ENCODE assay signal across 23 cellular contexts in genomic region chr11:12001152-12001551, GRCh38.
DNase-seq lines count a peak whose midpoint lies in the region; ATAC-seq lines count a peak whose summit lies in the region.
"Had no signal": no experiment of that assay in that cellular context is flagged by ENCODE, and none has a peak within 500 bp of the region (broad histone marks: within the 10 kb centered on the region; RNA-seq: fewer than 3 reads in every experiment).

No MANE protein-coding gene starts in this region.

- ATAC-seq in HG03025 (IDR thresholded peaks at IDR 0.05; ENCODE audit: low FRiP score, unreplicated experiment) (no peak), GM18520 (IDR thresholded peaks at IDR 0.05; ENCODE audit: unreplicated experiment) (no peak), GM21786 (IDR thresholded peaks at IDR 0.05; ENCODE audit: unreplicated experiment) (no peak)
- ATAC-seq: activated CD4-positive, alpha-beta T cell treated with anti-CD3 and anti-CD28 coated beads for 36 hours; activated CD8-positive, alpha-beta T cell treated with anti-CD3 and anti-CD28 coated beads for 36 hours; left ventricle myocardium superior; sciatic nerve; stimulated activated naive CD8-positive, alpha-beta T cell treated with anti-CD3 and anti-CD28 coated beads, Interleukin-15, amount 100 ng/mL, for 72 hours had no signal

- DNase-seq in NCI-H1048 (lab: John Stamatoyannopoulos, UW) (peak; percentile 51), NCI-H146 (lab: John Stamatoyannopoulos, UW) (peak; percentile 79), NCI-H69 (lab: John Stamatoyannopoulos, UW) (peak; percentile 82), kidney tubule cell (ENCODE audit: low spot score) (peak; percentile 66)
- DNase-seq: activated CD4-positive, alpha-beta T cell treated with anti-CD3 and anti-CD28 coated beads for 36 hours; activated CD8-positive, alpha-beta memory T cell treated with anti-CD3 and anti-CD28 coated beads, Interleukin-2, amount 50 U/mL, for 48 hours; activated CD8-positive, alpha-beta T cell treated with anti-CD3 and anti-CD28 coated beads for 36 hours; activated naive CD4-positive, alpha-beta T cell treated with anti-CD3 and anti-CD28 coated beads for 36 hours; adrenal gland; CD4-positive, alpha-beta T cell; EL; H7; KBM-7; left ventricle myocardium superior; NCI-H1930; NCI-H510A; SHP77; stimulated activated CD8-positive, alpha-beta memory T cell treated with anti-CD3 and anti-CD28 coated beads, Interleukin-4, amount 100 ng/mL, for 48 hours; stimulated activated naive CD8-positive, alpha-beta T cell treated with anti-CD3 and anti-CD28 coated beads, Interleukin-15, amount 100 ng/mL, for 72 hours had no signal
